Comparison of ENCODE assay signal across 1 cellular context in the genomic region with DNA sequence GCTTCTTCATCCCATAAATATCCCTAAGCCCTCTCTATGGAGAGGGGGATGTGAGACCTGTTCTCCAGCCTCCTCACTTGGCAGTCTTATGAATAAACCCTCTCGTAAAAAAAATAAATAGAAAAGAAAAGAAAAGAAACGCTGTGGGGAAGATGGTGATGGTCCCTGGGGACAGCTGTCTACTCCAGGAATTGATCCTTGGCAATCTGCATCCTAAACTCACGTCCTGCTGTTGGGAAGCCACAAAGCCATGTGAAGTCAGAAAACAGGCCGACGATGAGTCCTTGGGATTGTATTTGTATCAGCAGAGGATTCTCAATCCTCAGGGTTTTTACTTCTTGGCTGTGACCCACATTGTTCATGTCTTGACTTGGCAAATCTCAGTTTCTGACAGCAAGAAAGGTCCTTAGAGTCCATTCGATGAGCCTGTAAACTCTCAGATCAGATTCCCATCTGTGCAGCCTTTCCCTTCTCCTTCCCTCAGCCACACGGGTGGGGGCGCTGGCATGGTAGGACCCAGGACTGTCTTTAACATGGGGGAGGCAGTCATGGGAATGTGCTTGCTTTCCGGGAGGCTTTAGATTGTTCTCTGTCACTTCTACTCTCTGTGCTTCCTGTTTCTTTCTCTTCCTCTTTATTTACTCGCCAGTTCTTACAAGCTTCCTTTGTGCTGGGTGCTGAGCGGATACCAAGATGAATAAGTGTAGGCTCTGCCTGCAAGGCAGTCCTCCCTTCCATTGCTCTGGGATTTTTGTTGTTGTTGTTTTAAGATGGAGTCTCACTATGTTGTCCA.
TF ChIP-seq lines count a peak whose summit lies in the region.

No MANE protein-coding gene starts in this region.

TF ChIP-seq in A549, 52 proteins besides CTCF, POLR2A, EP300 and RAD21 (continued from another document):
- TF ChIP-seq, protein P1, sequence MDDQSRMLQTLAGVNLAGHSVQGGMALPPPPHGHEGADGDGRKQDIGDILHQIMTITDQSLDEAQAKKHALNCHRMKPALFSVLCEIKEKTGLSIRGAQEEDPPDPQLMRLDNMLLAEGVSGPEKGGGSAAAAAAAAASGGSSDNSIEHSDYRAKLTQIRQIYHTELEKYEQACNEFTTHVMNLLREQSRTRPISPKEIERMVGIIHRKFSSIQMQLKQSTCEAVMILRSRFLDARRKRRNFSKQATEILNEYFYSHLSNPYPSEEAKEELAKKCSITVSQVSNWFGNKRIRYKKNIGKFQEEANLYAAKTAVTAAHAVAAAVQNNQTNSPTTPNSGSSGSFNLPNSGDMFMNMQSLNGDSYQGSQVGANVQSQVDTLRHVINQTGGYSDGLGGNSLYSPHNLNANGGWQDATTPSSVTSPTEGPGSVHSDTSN (IDR thresholded peaks at IDR 0.05) = no peak
- TF ChIP-seq HES2 (IDR thresholded peaks at IDR 0.05) (no peak), KDM5A (IDR thresholded peaks at IDR 0.05) (no peak)
